9 cellular contexts compared by ENCODE assay signal in genomic region chr10:2925631-2926030, GRCh38.
DNase-seq lines count a peak whose midpoint lies in the region.
"Had no signal": no experiment of that assay in that cellular context is flagged by ENCODE, and none has a peak within 500 bp of the region (broad histone marks: within the 10 kb centered on the region; RNA-seq: fewer than 3 reads in every experiment).

No MANE protein-coding gene starts in this region.

- intact Hi-C loops in posterior vena cava (cut with DNase I), result loop anchor here in 1 of 2 donors (5.0 kb wide), 1 partner anchor 117 kb away; no protein-coding TSS in a partner anchor

- no peak overlapping the region for H3K27ac ChIP-seq in GM23248
- H3K27ac ChIP-seq: RWPE1 had no signal

- no peaks in the 10 kb centered on the region for H3K79me2 ChIP-seq in GM23248 (ENCODE audit: insufficient read depth)

- H2AFZ ChIP-seq in GM23248, result no peak overlapping the region

- no peaks in the 10 kb centered on the region for H3F3A ChIP-seq in GM23248 (ENCODE audit: insufficient read depth)

- H3K4me3 ChIP-seq in GM23248, result no peak overlapping the region

- 68 to 73% methylated on average over 7 of the region's 7 CpGs for WGBS in GM23248 (ENCODE audit: low coverage in 1 of 2, low lambda C conversion rate in 2 of 2, missing lambda C conversion rate in 2 of 2), 2 experiments

- H3K9me2 ChIP-seq in GM23248 (ENCODE audit: insufficient read depth), result no peaks in the 10 kb centered on the region

- H3K4me2 ChIP-seq in GM23248 (ENCODE audit: unreplicated experiment), result no peak overlapping the region

- no peaks in the 10 kb centered on the region for H3K4me1 ChIP-seq in GM23248 (ENCODE audit: insufficient read depth)

- H4K20me1 ChIP-seq in GM23248 (ENCODE audit: insufficient read depth), result no peaks in the 10 kb centered on the region

- H3K36me3 ChIP-seq in GM23248 (ENCODE audit: low read depth), result no peaks in the 10 kb centered on the region

- peak; percentile 35 for DNase-seq in G401 (ENCODE audit: low spot score)
- DNase-seq in NCI-H1436 treated with DMSO at 0.1 percent for 48 hours (lab: John Stamatoyannopoulos, UW), result peak; percentile 52
- peak; percentile 94 for DNase-seq in dermis blood vessel endothelial cell
- DNase-seq in posterior vena cava (ENCODE audit: low spot score), result peak; percentile 91
- DNase-seq in HPDE6-E6E7 (ENCODE audit: extremely low spot score), result no peak
- no peak for DNase-seq in NCI-H524 (lab: John Stamatoyannopoulos, UW)
- no peak for DNase-seq in GM23248
- no peak for DNase-seq in LoVo (ENCODE audit: low spot score)

- in situ Hi-C loops in G401 (cut with HindIII; ENCODE audit: low sequenced_read_pairs), result no loop called here
- in situ Hi-C loops in GM23248 (cut with MboI), result loop anchor here (5.0 kb wide), 1 partner anchor 117 kb away; no protein-coding TSS in a partner anchor

- H3K9ac ChIP-seq in GM23248, result no peak overlapping the region

- H3K9me3 ChIP-seq in GM23248 (ENCODE audit: low read depth), result no peaks in the 10 kb centered on the region

- H3K27me3 ChIP-seq in GM23248 (replicated peaks; ENCODE audit: insufficient read depth), result peaks cover 14% of the 10 kb centered on the region; the same call in 1 of the 2 replicates

Comparison
In these comparisons a context has a peak if more than half of its experiments do, and no peak if none do; other contexts are left out.
1. DNase-seq: peak in G401 (single experiment), NCI-H1436 treated with DMSO at 0.1 percent for 48 hours (single experiment), dermis blood vessel endothelial cell (single experiment) and posterior vena cava (single experiment); none in HPDE6-E6E7 (single experiment), NCI-H524 (0 of 2), GM23248 (single experiment) and LoVo (single experiment).